In the genomic region with DNA sequence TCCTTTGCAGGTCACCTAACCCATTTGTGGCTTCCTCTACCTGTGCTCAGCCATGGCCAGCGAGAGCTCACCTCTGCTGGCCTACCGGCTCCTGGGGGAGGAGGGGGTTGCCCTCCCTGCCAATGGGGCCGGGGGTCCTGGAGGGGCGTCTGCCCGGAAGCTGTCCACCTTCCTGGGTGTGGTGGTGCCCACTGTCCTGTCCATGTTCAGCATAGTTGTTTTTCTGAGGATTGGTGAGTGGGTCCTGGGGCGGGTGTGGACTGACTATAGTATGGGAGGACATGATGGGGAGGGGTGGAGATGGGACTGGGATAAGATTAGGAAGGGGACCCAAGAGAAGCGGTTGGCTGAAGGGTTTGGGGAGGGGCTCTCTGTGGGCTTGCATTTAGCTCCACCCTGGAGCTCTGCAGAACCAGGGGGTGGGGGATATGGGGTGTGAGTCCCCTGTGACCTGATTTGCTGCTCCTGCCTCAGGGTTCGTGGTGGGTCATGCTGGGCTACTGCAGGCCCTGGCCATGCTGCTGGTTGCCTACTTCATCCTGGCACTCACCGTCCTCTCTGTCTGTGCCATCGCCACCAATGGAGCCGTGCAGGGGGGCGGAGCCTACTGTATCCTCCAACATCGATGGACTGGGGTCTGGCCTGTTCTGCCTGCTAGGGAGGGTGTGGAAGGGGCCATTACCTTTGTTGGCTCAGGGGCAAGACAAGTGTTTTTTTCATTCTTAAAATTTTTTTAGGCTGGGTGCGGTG, we compare ENCODE assay signal across 16 cellular contexts. TPM values are rescaled to one million over a fixed set of nuclear protein-coding genes. Genes with fewer than 3 reads are reported as not detected.
DNase-seq lines count a peak whose midpoint lies in the region; ATAC-seq and TF ChIP-seq lines count a peak whose summit lies in the region.
"Had no signal": no experiment of that assay in that cellular context is flagged by ENCODE, and none has a peak within 500 bp of the region (broad histone marks: within the 10 kb centered on the region; RNA-seq: fewer than 3 reads in every experiment).

No MANE protein-coding gene starts in this region.

- no peak overlapping the region for H3K27ac ChIP-seq in stomach
- H3K27ac ChIP-seq: epithelial cell of prostate, testis had no signal

- ATAC-seq in activated naive CD8-positive, alpha-beta T cell treated with anti-CD3 and anti-CD28 coated beads, Interleukin-2, amount 50 U/mL, for 24 hours: no peak
- ATAC-seq in central memory CD8-positive, alpha-beta T cell (replicated peaks; ENCODE audit: extremely low read depth, poor library complexity, severe bottlenecking): no peak
- no peak for ATAC-seq in stimulated activated effector memory CD8-positive, alpha-beta T cell treated with anti-CD3 and anti-CD28 coated beads, Interleukin-12 subunit alpha, Interleukin-12 subunit beta, amount 100 ng/mL, for 72 hours
- ATAC-seq in HG02763 (IDR thresholded peaks at IDR 0.05; ENCODE audit: unreplicated experiment) (no peak), GM19328 (IDR thresholded peaks at IDR 0.05; ENCODE audit: unreplicated experiment) (no peak)

- H3K9ac ChIP-seq in Loucy (ENCODE audit: low read depth, low read length, poor library complexity, severe bottlenecking): no peak overlapping the region

- H3K9me3 Mint-ChIP-seq in activated naive CD8-positive, alpha-beta T cell (ENCODE audit: low read depth): no peaks in the 10 kb centered on the region
- H3K9me3 Mint-ChIP-seq in activated naive CD8-positive, alpha-beta T cell treated with anti-CD3 and anti-CD28 coated beads, Interleukin-2, amount 50 U/mL, for 24 hours: no peaks in the 10 kb centered on the region
- no peaks in the 10 kb centered on the region for H3K9me3 Mint-ChIP-seq in central memory CD8-positive, alpha-beta T cell
- H3K9me3 Mint-ChIP-seq in stimulated activated effector memory CD8-positive, alpha-beta T cell treated with anti-CD3 and anti-CD28 coated beads, Interleukin-12 subunit alpha, Interleukin-12 subunit beta, amount 100 ng/mL, for 72 hours: no peaks in the 10 kb centered on the region

- TF ChIP-seq POLR2A in stomach (IDR thresholded peaks at IDR 0.05): no peak

- H3K9me2 ChIP-seq in Loucy (replicated peaks; ENCODE audit: low read depth, low read length): no peaks in the 10 kb centered on the region

- no peaks in the 10 kb centered on the region for H3F3A ChIP-seq in Loucy (ENCODE audit: low read depth)

- no peak overlapping the region for H2AFZ ChIP-seq in Loucy (ENCODE audit: low read length)

- DNase-seq in activated naive CD8-positive, alpha-beta T cell treated with anti-CD3 and anti-CD28 coated beads, Interleukin-2, amount 50 U/mL, for 24 hours: no peak
- no peak for DNase-seq in central memory CD8-positive, alpha-beta T cell (ENCODE audit: low spot score in 2 of 2)
- no peak for DNase-seq in stimulated activated effector memory CD8-positive, alpha-beta T cell treated with anti-CD3 and anti-CD28 coated beads, Interleukin-12 subunit alpha, Interleukin-12 subunit beta, amount 100 ng/mL, for 72 hours (ENCODE audit: low spot score in 2 of 2)
- DNase-seq in stomach: no peak
- DNase-seq: activated CD8-positive, alpha-beta memory T cell treated with anti-CD3 and anti-CD28 coated beads for 24 hours; mesenchymal stem cell; NCI-H1694 treated with DMSO at 0.1 percent for 48 hours; NCI-H524; T-helper 9 cell; testis had no signal

- TF ChIP-seq EP300 in stomach (IDR thresholded peaks at IDR 0.05): no peak

- no peaks in the 10 kb centered on the region for H3K36me3 ChIP-seq in Loucy (ENCODE audit: insufficient read depth, low read length)
- peaks cover 0 to 33% (median 28%) of the 10 kb centered on the region in 4 donors for H3K36me3 ChIP-seq in stomach

- 85 to 94% (median 87%) methylated on average over 12 to 14 of the region's 14 CpGs for WGBS in stomach, 5 donors

- TF ChIP-seq CTCF in Loucy (conservative IDR thresholded peaks at IDR 0.05; ENCODE audit: low read length): no peak
- TF ChIP-seq CTCF in stomach (IDR thresholded peaks at IDR 0.05): no peak

- H3K4me2 ChIP-seq in Loucy (ENCODE audit: low read depth, low read length, poor library complexity, severe bottlenecking): peak overlapping the region; percentile 95

- H3K4me3 ChIP-seq in Loucy (ENCODE audit: low read length, poor library complexity, severe bottlenecking): no peak overlapping the region
- no peak overlapping the region for H3K4me3 ChIP-seq in stomach
- H3K4me3 ChIP-seq: testis had no signal

- peaks cover 11% of the 10 kb centered on the region; the same call in 1 of the 2 replicates for H3K79me2 ChIP-seq in Loucy (ENCODE audit: insufficient read depth, low read length)

- H3K4me1 ChIP-seq in Loucy (ENCODE audit: insufficient read depth, low read length, poor library complexity, severe bottlenecking): peaks cover 13% of the 10 kb centered on the region
- peaks cover 17 to 30% (median 24%) of the 10 kb centered on the region in 4 donors for H3K4me1 ChIP-seq in stomach

- H3K27ac Mint-ChIP-seq in activated naive CD8-positive, alpha-beta T cell: peak overlapping the region; percentile 22
- H3K27ac Mint-ChIP-seq in activated naive CD8-positive, alpha-beta T cell treated with anti-CD3 and anti-CD28 coated beads, Interleukin-2, amount 50 U/mL, for 24 hours: no peak overlapping the region
- H3K27ac Mint-ChIP-seq in central memory CD8-positive, alpha-beta T cell (ENCODE audit: low read depth): no peak overlapping the region
- no peak overlapping the region for H3K27ac Mint-ChIP-seq in stimulated activated effector memory CD8-positive, alpha-beta T cell treated with anti-CD3 and anti-CD28 coated beads, Interleukin-12 subunit alpha, Interleukin-12 subunit beta, amount 100 ng/mL, for 72 hours

- no peaks in the 10 kb centered on the region for H3K27me3 Mint-ChIP-seq in activated naive CD8-positive, alpha-beta T cell
- H3K27me3 Mint-ChIP-seq in activated naive CD8-positive, alpha-beta T cell treated with anti-CD3 and anti-CD28 coated beads, Interleukin-2, amount 50 U/mL, for 24 hours: no peaks in the 10 kb centered on the region
- no peaks in the 10 kb centered on the region for H3K27me3 Mint-ChIP-seq in central memory CD8-positive, alpha-beta T cell

- peak overlapping the region; percentile 92 for H3K4me3 Mint-ChIP-seq in activated naive CD8-positive, alpha-beta T cell
- no peak overlapping the region for H3K4me3 Mint-ChIP-seq in activated naive CD8-positive, alpha-beta T cell treated with anti-CD3 and anti-CD28 coated beads, Interleukin-2, amount 50 U/mL, for 24 hours
- H3K4me3 Mint-ChIP-seq in central memory CD8-positive, alpha-beta T cell: peak overlapping the region; percentile 87
- H3K4me3 Mint-ChIP-seq in stimulated activated effector memory CD8-positive, alpha-beta T cell treated with anti-CD3 and anti-CD28 coated beads, Interleukin-12 subunit alpha, Interleukin-12 subunit beta, amount 100 ng/mL, for 72 hours: peak overlapping the region; percentile 88

- peaks cover 13% of the 10 kb centered on the region for H3K4me1 Mint-ChIP-seq in activated naive CD8-positive, alpha-beta T cell (ENCODE audit: low read depth)
- H3K4me1 Mint-ChIP-seq in activated naive CD8-positive, alpha-beta T cell treated with anti-CD3 and anti-CD28 coated beads, Interleukin-2, amount 50 U/mL, for 24 hours: peaks cover 14% of the 10 kb centered on the region
- H3K4me1 Mint-ChIP-seq in central memory CD8-positive, alpha-beta T cell: peaks cover 36% of the 10 kb centered on the region
- H3K4me1 Mint-ChIP-seq in stimulated activated effector memory CD8-positive, alpha-beta T cell treated with anti-CD3 and anti-CD28 coated beads, Interleukin-12 subunit alpha, Interleukin-12 subunit beta, amount 100 ng/mL, for 72 hours: peaks cover 41% of the 10 kb centered on the region

- no peaks in the 10 kb centered on the region for H3K36me3 Mint-ChIP-seq in activated naive CD8-positive, alpha-beta T cell
- no peaks in the 10 kb centered on the region for H3K36me3 Mint-ChIP-seq in activated naive CD8-positive, alpha-beta T cell treated with anti-CD3 and anti-CD28 coated beads, Interleukin-2, amount 50 U/mL, for 24 hours (ENCODE audit: low read depth)
- H3K36me3 Mint-ChIP-seq in central memory CD8-positive, alpha-beta T cell (ENCODE audit: insufficient read depth): peaks cover 14% of the 10 kb centered on the region
- peaks cover 19% of the 10 kb centered on the region for H3K36me3 Mint-ChIP-seq in stimulated activated effector memory CD8-positive, alpha-beta T cell treated with anti-CD3 and anti-CD28 coated beads, Interleukin-12 subunit alpha, Interleukin-12 subunit beta, amount 100 ng/mL, for 72 hours

- intact Hi-C loops in stomach (cut with DNase I; ENCODE audit: low total_unique reads): loop anchor here (5.0 to 10.0 kb wide), 2 partner anchors 52 to 150 kb away; a partner anchor contains a TSS

- H3K9me3 ChIP-seq in Loucy (ENCODE audit: insufficient read depth, low read depth, low read length): no peaks in the 10 kb centered on the region
- H3K9me3 ChIP-seq in stomach: no peaks in the 10 kb centered on the region
- H3K9me3 ChIP-seq: Peyer's patch, testis had no signal

- H4K20me1 ChIP-seq in Loucy (ENCODE audit: insufficient read depth, low read length, poor library complexity, severe bottlenecking): no peaks in the 10 kb centered on the region

- no peaks in the 10 kb centered on the region for H3K27me3 ChIP-seq in Loucy (ENCODE audit: insufficient read depth, low read length, poor library complexity, severe bottlenecking)
- no peaks in the 10 kb centered on the region for H3K27me3 ChIP-seq in stomach
- H3K27me3 ChIP-seq: Peyer's patch, testis had no signal

RNA-seq across cellular contexts. Expression of a gene that starts 1.8 kb away (rescaled TPM):
- 10 to 100 TPM in 3 of 5 donors, 1 to 10 TPM in 2; 2.9 to 44.6 (median 25.9) TPM for total RNA-seq in stomach
- polyA plus RNA-seq in stomach: 10 to 100 TPM in 1 of 3 donors, 1 to 10 TPM in 2; 4.9 to 21.7 (median 9.0) TPM

RNA-seq across cellular contexts. Expression of a gene that starts 12.9 kb away (rescaled TPM):
- total RNA-seq in stomach: 10 to 100 TPM in 3 of 5 donors, 1 to 10 TPM in 2; 4.7 to 44.3 (median 14.7) TPM
- polyA plus RNA-seq in stomach: 10 to 100 TPM; 23.8 to 50.0 (median 26.2) TPM

RNA-seq across cellular contexts. Expression of a gene that starts 20.6 kb away (rescaled TPM):
- 100 to 1,000 TPM in 2 of 5 donors, 10 to 100 TPM in 3; 45.2 to 184 (median 86.2) TPM for total RNA-seq in stomach
- polyA plus RNA-seq in stomach: 10 to 100 TPM; 63.7 to 97.1 (median 68.9) TPM

RNA-seq across cellular contexts. Expression of a gene that starts 27.0 kb away (rescaled TPM):
- total RNA-seq in stomach: 100 to 1,000 TPM in 1 of 5 donors, 10 to 100 TPM in 4; 22.2 to 128 (median 67.2) TPM
- polyA plus RNA-seq in stomach: 10 to 100 TPM in 2 of 3 donors, 1 to 10 TPM in 1; 7.3 to 17.7 (median 13.9) TPM

RNA-seq across cellular contexts. Expression of a gene that starts 35.2 kb away (rescaled TPM):
- 10 to 100 TPM in 1 of 5 donors, under 1 TPM in 1, not detected in 3; 0.73 to 22.6 TPM for total RNA-seq in stomach
- polyA plus RNA-seq in stomach: 1 to 10 TPM; 2.0 to 4.3 (median 4.1) TPM
